In the genomic region with DNA sequence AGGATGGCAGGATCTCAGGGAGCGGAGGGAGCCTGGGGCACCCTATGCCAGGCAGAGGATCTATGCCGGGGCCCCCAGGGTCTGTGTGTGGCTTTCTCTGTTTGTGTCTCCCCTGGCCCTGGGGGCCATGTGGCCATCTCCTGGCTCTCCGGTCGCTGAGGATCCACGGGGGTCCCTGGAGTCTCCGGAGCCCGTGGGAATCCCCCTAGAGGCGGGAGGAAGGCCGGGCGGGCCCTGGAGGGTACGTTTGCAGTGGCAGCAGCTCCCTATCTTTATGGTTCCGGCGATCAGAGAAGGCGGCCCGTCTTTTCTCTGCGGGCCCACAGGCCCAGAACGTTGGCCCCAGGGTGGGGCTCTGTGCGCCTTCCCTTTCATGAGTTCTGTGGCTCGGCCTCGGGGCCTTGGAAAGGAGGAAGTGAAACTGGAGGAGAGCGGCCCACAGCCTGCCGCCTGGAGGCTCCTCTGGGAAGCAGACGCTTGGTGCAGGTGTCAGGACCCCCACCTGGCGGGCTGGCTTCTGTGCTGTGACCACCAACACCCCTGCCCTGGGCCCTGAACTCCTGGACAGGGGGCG, we compare ENCODE assay signal across 8 cellular contexts.
DNase-seq lines count a peak whose midpoint lies in the region; ATAC-seq, FAIRE-seq and TF ChIP-seq lines count a peak whose summit lies in the region.

No MANE protein-coding gene starts in this region.

- no peaks in the 10 kb centered on the region; the same call in 1 of the 2 replicates for H3K27me3 ChIP-seq in GM06990 (replicated peaks; ENCODE audit: control insufficient read depth, insufficient read depth, low read length)
- peaks cover 0 to 19% (median 0%) of the 10 kb centered on the region in 4 donors for H3K27me3 ChIP-seq in esophagus squamous epithelium
- no peaks in the 10 kb centered on the region for H3K27me3 ChIP-seq in small intestine (ENCODE audit: control insufficient read depth in 2 of 2, insufficient read depth in 2 of 2, low read length in 2 of 2)

- H3K79me2 ChIP-seq in OCI-LY7 (ENCODE audit: insufficient read depth, low read depth, low read length) = no peaks in the 10 kb centered on the region

- FAIRE-seq in small intestine (lab: Jason Lieb, UNC) = no peak

- H3K27ac ChIP-seq in OCI-LY7 (ENCODE audit: low read depth, low read length, poor library complexity, severe bottlenecking) (no peak overlapping the region), esophagus squamous epithelium (peak overlapping the region in 3 of 4 donors; percentile 30 to 54 (median 36)), small intestine (ENCODE audit: low read depth in 1 of 2, low read length in 1 of 2) (peak overlapping the region; percentile 79 to 86)

- H3K9me2 ChIP-seq in OCI-LY7 (ENCODE audit: insufficient read depth, low read length) = no peaks in the 10 kb centered on the region

- POLR2A ChIA-PET in OCI-LY7 (lab: Charles Lee) = interaction anchor here (0.6 kb wide), 1 partner anchor 1423 kb away, joined by 4 read pairs; no protein-coding TSS in a partner anchor

- no peak overlapping the region for H3K4me3 ChIP-seq in GM06990 (replicated peaks; ENCODE audit: low read depth, low read length)
- no peak overlapping the region for H3K4me3 ChIP-seq in OCI-LY7 (ENCODE audit: low read depth, low read length, poor library complexity, severe bottlenecking)
- peak overlapping the region in 1 of 4 donors; percentile 25 for H3K4me3 ChIP-seq in esophagus squamous epithelium
- no peak overlapping the region for H3K4me3 ChIP-seq in small intestine (ENCODE audit: low read depth in 1 of 2, low read length in 2 of 2)

- WGBS in esophagus squamous epithelium, 2 donors = 43 to 60% methylated on average over 1 to 16 of the region's 25 CpGs
- 6 to 28% (median 15%) methylated on average over 22 to 25 of the region's 25 CpGs for WGBS in small intestine, 3 donors

- no peaks in the 10 kb centered on the region for H4K20me1 ChIP-seq in OCI-LY7 (ENCODE audit: insufficient read depth, low read length)

- H3K4me1 ChIP-seq in OCI-LY7 (ENCODE audit: insufficient read depth, low read length, poor library complexity, severe bottlenecking) (peaks cover 17% of the 10 kb centered on the region), esophagus squamous epithelium (peaks cover 0 to 28% (median 0%) of the 10 kb centered on the region in 3 donors), small intestine (ENCODE audit: control insufficient read depth in 2 of 2, insufficient read depth in 1 of 2, low read depth in 1 of 2, low read length in 1 of 2) (peaks cover 0 to 3% of the 10 kb centered on the region in 2 donors)

- peak; percentile 60 for DNase-seq in GM06990 (ENCODE audit: extremely low read depth, insufficient read length)
- DNase-seq in OCI-LY7 (ENCODE audit: low spot score) = peak; percentile 85
- DNase-seq in esophagus squamous epithelium (lab: John Stamatoyannopoulos, UW) = no peak
- DNase-seq in small intestine = peak; percentile 94
- no peak for DNase-seq in NCI-H128 (lab: John Stamatoyannopoulos, UW; ENCODE audit: unreplicated experiment)
- no peak for DNase-seq in NCI-H2107 (lab: John Stamatoyannopoulos, UW)

- no peak for TF ChIP-seq POLR2A in esophagus squamous epithelium (IDR thresholded peaks at IDR 0.05)

- H3K4me2 ChIP-seq in OCI-LY7 (ENCODE audit: low read length) = peak overlapping the region; percentile 53

- CTCF ChIA-PET in OCI-LY7 (lab: Charles Lee; ENCODE audit: unreplicated experiment) = no interaction called here

- H3K9me3 ChIP-seq in OCI-LY7 (ENCODE audit: low read length) (no peaks in the 10 kb centered on the region), esophagus squamous epithelium (no peaks in the 10 kb centered on the region), small intestine (ENCODE audit: control insufficient read depth, low read depth) (no peaks in the 10 kb centered on the region)

- TF ChIP-seq CTCF in GM06990 (IDR thresholded peaks at IDR 0.05; ENCODE audit: insufficient read depth, low read length, poor library complexity, severe bottlenecking) = peak; percentile 44
- peak; percentile 66 for TF ChIP-seq CTCF in OCI-LY7 (conservative IDR thresholded peaks at IDR 0.05; ENCODE audit: low read length)
- TF ChIP-seq CTCF in esophagus squamous epithelium (IDR thresholded peaks at IDR 0.05) = peak in 2 of 6 experiments; percentile 22 to 40

- no peak overlapping the region for H2AFZ ChIP-seq in OCI-LY7 (ENCODE audit: low read length)

- peak; percentile 73 for ATAC-seq in GM21619 (IDR thresholded peaks at IDR 0.05; ENCODE audit: unreplicated experiment)
- ATAC-seq in GM21423 (IDR thresholded peaks at IDR 0.05; ENCODE audit: unreplicated experiment) = no peak

- H3K36me3 ChIP-seq in GM06990 (ENCODE audit: control insufficient read depth, insufficient read depth, low read length) (no peaks in the 10 kb centered on the region), OCI-LY7 (ENCODE audit: insufficient read depth, low read length) (no peaks in the 10 kb centered on the region), esophagus squamous epithelium (no peaks in the 10 kb centered on the region), small intestine (ENCODE audit: control insufficient read depth in 2 of 2, insufficient read depth in 2 of 2, low read length in 2 of 2) (no peaks in the 10 kb centered on the region)

- no TSS peak for BruUV-seq in OCI-LY7 (replicated peaks; lab: Mats Ljungman, UMichigan)

- intact Hi-C loops in OCI-LY7 (cut with micrococcal nuclease; ENCODE audit: unreplicated experiment) (no loop called here), esophagus squamous epithelium (cut with DNase I) (no loop called here)

Comparison
In these comparisons a context has a peak if more than half of its experiments do, and no peak if none do; other contexts are left out.
1. DNase-seq: peak in GM06990 (single experiment), OCI-LY7 (single experiment) and small intestine (single experiment); none in esophagus squamous epithelium (single experiment), NCI-H128 (single experiment) and NCI-H2107 (single experiment).